9 cellular contexts compared by ENCODE assay signal in the genomic region with DNA sequence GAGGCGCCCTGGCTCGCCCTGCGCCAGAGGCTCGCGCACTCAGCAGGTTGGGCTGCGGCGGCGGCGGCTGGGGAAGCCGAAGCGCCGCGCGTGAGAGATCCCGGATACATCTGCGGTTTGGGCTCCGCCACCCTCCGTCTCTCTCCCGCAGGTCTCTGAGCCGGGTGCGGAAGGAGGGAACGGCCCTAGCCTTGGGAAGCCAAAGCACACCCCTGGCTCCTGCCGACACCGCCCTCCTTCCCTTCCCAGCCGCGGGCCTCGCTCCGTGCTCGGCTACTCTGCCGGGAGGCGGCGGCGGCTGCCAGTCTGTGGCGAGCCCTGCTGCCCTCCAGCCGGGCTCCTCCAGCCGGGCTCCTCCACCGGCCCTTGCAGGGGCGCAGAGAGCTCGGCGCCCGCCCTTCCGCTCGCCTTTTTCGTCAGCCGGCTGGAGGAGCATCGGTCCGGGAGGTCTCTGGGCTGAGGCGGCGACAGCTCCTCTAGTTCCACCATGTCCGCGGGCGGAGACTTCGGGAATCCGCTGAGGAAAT. TPM values are rescaled to one million over a fixed set of nuclear protein-coding genes. Genes with fewer than 3 reads are reported as not detected.
DNase-seq lines count a peak whose midpoint lies in the region; ATAC-seq and TF ChIP-seq lines count a peak whose summit lies in the region.
"Not testable (repeated sequence)": the region's sequence is repeated elsewhere in the genome, so short reads cannot be mapped to it uniquely, and the experiment has no call there.
"Had no signal": no experiment of that assay in that cellular context is flagged by ENCODE, and none has a peak within 500 bp of the region (broad histone marks: within the 10 kb centered on the region; RNA-seq: fewer than 3 reads in every experiment).

A gene (plus strand): TSS at position 38 of the 527 bp plus-strand sequence. CDS start 450 bp downstream, at position 488.

- H3K4me2 ChIP-seq in PC-3 (ENCODE audit: low read length) = not testable (repeated sequence)

- H3K36me3 Mint-ChIP-seq in activated naive CD4-positive, alpha-beta T cell treated with anti-CD3 and anti-CD28 coated beads, Interleukin-2, amount 10 ng/mL, durations not matched to agents 7 days and 5 days = not testable (repeated sequence)

- peak within 1 kb of the TSS; percentile 52 for H3K4me3 Mint-ChIP-seq in activated naive CD4-positive, alpha-beta T cell treated with anti-CD3 and anti-CD28 coated beads, Interleukin-2, amount 10 ng/mL, durations not matched to agents 7 days and 5 days

- H3F3A ChIP-seq in PC-3 (ENCODE audit: low read length, unreplicated experiment) = not testable (repeated sequence)

- not testable (repeated sequence) for BruUV-seq in PC-3 (replicated peaks; lab: Mats Ljungman, UMichigan)

- not testable (repeated sequence) for H3K27ac Mint-ChIP-seq in activated naive CD4-positive, alpha-beta T cell treated with anti-CD3 and anti-CD28 coated beads, Interleukin-2, amount 10 ng/mL, durations not matched to agents 7 days and 5 days

- not testable (repeated sequence) for H2AFZ ChIP-seq in PC-3 (ENCODE audit: low read length)
- peak within 1 kb of the TSS; percentile 91 for H2AFZ ChIP-seq in neuron (ENCODE audit: low read depth, low read length)

- peak; percentile 38 for ATAC-seq in HG03108 (IDR thresholded peaks at IDR 0.05; ENCODE audit: unreplicated experiment)
- ATAC-seq in PC-3 = peak; percentile 63

- H3K79me2 ChIP-seq in PC-3 (ENCODE audit: low read length) = not testable (repeated sequence)

- H3K9ac ChIP-seq in PC-3 (ENCODE audit: low read length) = not testable (repeated sequence)

- not testable (repeated sequence) for H3K9me3 ChIP-seq in PC-3 (ENCODE audit: low read length); neuron (ENCODE audit: low read length); testis

- H3K4me3 ChIP-seq in PC-3 (ENCODE audit: low read length); epithelial cell of esophagus (ENCODE audit: low read length): not testable (repeated sequence)
- H3K4me3 ChIP-seq in neuron (ENCODE audit: low read length) (peak within 1 kb of the TSS; percentile 39), testis (peak within 1 kb of the TSS; percentile 44 to 59)

- H3K27me3 ChIP-seq in PC-3 (ENCODE audit: low read length) (peaks cover 25% of the 10 kb centered on the region), neuron (ENCODE audit: insufficient read depth, low read length) (peaks cover 21% of the 10 kb centered on the region)
- not testable (repeated sequence) for H3K27me3 ChIP-seq in testis

- TF ChIP-seq CTCF in PC-3 (conservative IDR thresholded peaks at IDR 0.05; ENCODE audit: low read depth, low read length); epithelial cell of esophagus (IDR thresholded peaks at IDR 0.05; ENCODE audit: insufficient read depth, low read depth, low read length, missing control alignments); testis (IDR thresholded peaks at IDR 0.05): not testable (repeated sequence)

- intact Hi-C loops in PC-3 (cut with micrococcal nuclease); testis (cut with DNase I; ENCODE audit: low total_unique reads): not testable (repeated sequence)

- CTCF ChIA-PET in PC-3 (lab: Charles Lee); activated naive CD4-positive, alpha-beta T cell treated with anti-CD3 and anti-CD28 coated beads, Interleukin-2, amount 10 ng/mL, durations not matched to agents 7 days and 5 days (lab: Charles Lee): not testable (repeated sequence)

- H3K27me3 Mint-ChIP-seq in activated naive CD4-positive, alpha-beta T cell treated with anti-CD3 and anti-CD28 coated beads, Interleukin-2, amount 10 ng/mL, durations not matched to agents 7 days and 5 days = peaks cover 45% of the 10 kb centered on the region

- H3K36me3 ChIP-seq in PC-3 (ENCODE audit: low read depth, low read length); neuron (ENCODE audit: insufficient read depth, low read length); testis (ENCODE audit: low read depth, missing control alignments): not testable (repeated sequence)

- not testable (repeated sequence) for H3K9me2 ChIP-seq in PC-3 (replicated peaks; ENCODE audit: low read length)

- H3K4me1 ChIP-seq in PC-3 (ENCODE audit: insufficient read depth, low read length); neuron (ENCODE audit: insufficient read depth, low read length); testis: not testable (repeated sequence)

- not testable (repeated sequence) for H4K20me1 ChIP-seq in PC-3 (ENCODE audit: low read length)

- WGBS in testis, 2 donors = 1% methylated on average over 21 to 54 of the region's 54 CpGs

- H3K9me3 Mint-ChIP-seq in activated naive CD4-positive, alpha-beta T cell treated with anti-CD3 and anti-CD28 coated beads, Interleukin-2, amount 10 ng/mL, durations not matched to agents 7 days and 5 days = not testable (repeated sequence)

- not testable (repeated sequence) for H3K27ac ChIP-seq in PC-3 (ENCODE audit: low read length)
- H3K27ac ChIP-seq in testis = peak within 1 kb of the TSS; percentile 73 to 80

- POLR2A ChIA-PET in PC-3 (lab: Charles Lee; ENCODE audit: unreplicated experiment) = not testable (repeated sequence)

- TF ChIP-seq POLR2A in testis (IDR thresholded peaks at IDR 0.05) = not testable (repeated sequence)

- not testable (repeated sequence) for H3K4me1 Mint-ChIP-seq in activated naive CD4-positive, alpha-beta T cell treated with anti-CD3 and anti-CD28 coated beads, Interleukin-2, amount 10 ng/mL, durations not matched to agents 7 days and 5 days

- DNase-seq in COLO668 (lab: John Stamatoyannopoulos, UW; ENCODE audit: unreplicated experiment) = peak; percentile 31
- not testable (repeated sequence) for DNase-seq in PC-3
- DNase-seq in activated naive CD4-positive, alpha-beta T cell treated with anti-CD3 and anti-CD28 coated beads, Interleukin-2, amount 10 ng/mL, durations not matched to agents 7 days and 5 days = peak; percentile 24
- peak; percentile 4 for DNase-seq in epithelial cell of esophagus (ENCODE audit: low read depth)
- peak; percentile 16 for DNase-seq in iPS-NIHi7 (ENCODE audit: extremely low spot score)
- peak; percentile 57 for DNase-seq in testis

RNA-seq across cellular contexts. Expression of the gene that starts here (rescaled TPM):
- 0.04 TPM in 1 of 2 replicates, not detected in the other for total RNA-seq in PC-3 (2014; rRNA removed)
- total RNA-seq in testis = 1 to 10 TPM; 1.9 to 2.6 TPM
- polyA plus RNA-seq in testis (ENCODE audit: insufficient read depth, low read depth, low replicate concordance) = 1.6 TPM
- total RNA-seq: renal cortical epithelial cell had no signal

Comparison
In these comparisons a context has a peak if more than half of its experiments do, and no peak if none do; other contexts are left out.
1. Peak in ATAC-seq in PC-3; RNA of the gene not detected or under 1 TPM.